Comparison of ENCODE assay signal across 23 cellular contexts in genomic region chr14:59292028-59292427, GRCh38.
DNase-seq lines count a peak whose midpoint lies in the region; FAIRE-seq and TF ChIP-seq lines count a peak whose summit lies in the region.
"Had no signal": no experiment of that assay in that cellular context is flagged by ENCODE, and none has a peak within 500 bp of the region (broad histone marks: within the 10 kb centered on the region; RNA-seq: fewer than 3 reads in every experiment).

No MANE protein-coding gene starts in this region.

- H3K9me3 ChIP-seq in ascending aorta, result no peaks in the 10 kb centered on the region
- no peaks in the 10 kb centered on the region for H3K9me3 ChIP-seq in mesenchymal stem cell (ENCODE audit: control insufficient read depth, low read length)
- H3K9me3 ChIP-seq: MG63 had no signal

- no peak overlapping the region for H3K14ac ChIP-seq in mesenchymal stem cell (ENCODE audit: low read length in 2 of 2)

- H3K4me3 ChIP-seq in ascending aorta, result no peak overlapping the region
- H3K4me3 ChIP-seq in mesenchymal stem cell (ENCODE audit: insufficient read depth in 1 of 2, low read depth in 1 of 2, low read length in 2 of 2), result no peak overlapping the region
- H3K4me3 ChIP-seq: MG63 had no signal

- no peak overlapping the region for H4K91ac ChIP-seq in mesenchymal stem cell (ENCODE audit: low read length)

- DNase-seq in DMS53 (lab: John Stamatoyannopoulos, UW), result peak; percentile 12
- no peak for DNase-seq in DMS53 treated with DMSO at 0.1 percent for 48 hours (lab: John Stamatoyannopoulos, UW; ENCODE audit: unreplicated experiment)
- no peak for DNase-seq in ascending aorta (ENCODE audit: low spot score in 2 of 2)
- no peak for DNase-seq in mesenchymal stem cell
- no peak for DNase-seq in urothelium cell line (ENCODE audit: low spot score)
- no peak for DNase-seq in NCI-H1092 (lab: John Stamatoyannopoulos, UW)
- DNase-seq in NOMO-1 treated with dmso at 0.1 percent for 144 hours (lab: John Stamatoyannopoulos, UW; ENCODE audit: unreplicated experiment), result no peak
- no peak for DNase-seq in C1 segment of cervical spinal cord (lab: John Stamatoyannopoulos, UW)
- DNase-seq: DMS153, HCEC 1CT, IMR-90, KG1, MG63, NCI-H1417 treated with DMSO at 0.1 percent for 48 hours, NCI-H1694 treated with DMSO at 0.1 percent for 48 hours, NCI-H2081 treated with DMSO at 0.1 percent for 48 hours, NCI-H446 treated with DMSO at 0.1 percent for 48 hours, NCI-H526 treated with DMSO at 0.1 percent for 48 hours, SHP77 treated with DMSO at 0.1 percent for 48 hours had no signal

- peak overlapping the region in 1 of 2 experiments; percentile 37 for H3K18ac ChIP-seq in mesenchymal stem cell (ENCODE audit: low read depth in 1 of 2, low read length in 2 of 2)

- WGBS in mesenchymal stem cell, result 70% methylated on average over 1 of the region's 1 CpG

- peaks cover 3% of the 10 kb centered on the region for H3K79me1 ChIP-seq in mesenchymal stem cell (replicated peaks; ENCODE audit: low read length, poor library complexity, severe bottlenecking)

- peak; percentile 32 for FAIRE-seq in urothelium cell line (lab: Jason Lieb, UNC)
- FAIRE-seq: G401.6, H1 had no signal

- no peak overlapping the region for H2BK120ac ChIP-seq in mesenchymal stem cell (ENCODE audit: low read depth, low read length)

- no peak overlapping the region for H3K4ac ChIP-seq in mesenchymal stem cell (ENCODE audit: low read depth in 1 of 2, low read length in 2 of 2)

- intact Hi-C loops in ascending aorta (cut with DNase I), result no loop called here

- TF ChIP-seq CTCF in ascending aorta (IDR thresholded peaks at IDR 0.05), result no peak

- H2BK15ac ChIP-seq in mesenchymal stem cell (ENCODE audit: low read depth, poor library complexity, severe bottlenecking), result peak overlapping the region; percentile 44

- H2AK5ac ChIP-seq in mesenchymal stem cell (ENCODE audit: low read length, severe bottlenecking), result no peak overlapping the region

- H3K36me3 ChIP-seq in ascending aorta (peaks cover 0 to 13% of the 10 kb centered on the region in 2 donors), mesenchymal stem cell (ENCODE audit: control insufficient read depth in 1 of 2, insufficient read depth in 2 of 2, low read depth in 1 of 2, low read length in 2 of 2) (peaks cover 3 to 14% of the 10 kb centered on the region in 2 experiments)
- H3K36me3 ChIP-seq: MG63 had no signal

- no peak overlapping the region for H4K8ac ChIP-seq in mesenchymal stem cell (ENCODE audit: low read length)

- no peak overlapping the region for H3K4me2 ChIP-seq in mesenchymal stem cell (ENCODE audit: low read length, poor library complexity, severe bottlenecking)

- no peak overlapping the region for H2AFZ ChIP-seq in mesenchymal stem cell (ENCODE audit: low read depth, low read length)

- H3K27ac ChIP-seq in ascending aorta (peak overlapping the region; percentile 75 to 76), mesenchymal stem cell (ENCODE audit: low read length, poor library complexity, severe bottlenecking) (no peak overlapping the region)
- H3K27ac ChIP-seq: 22Rv1, RWPE1 had no signal

- H3K27me3 ChIP-seq in ascending aorta, result no peaks in the 10 kb centered on the region
- H3K27me3 ChIP-seq in mesenchymal stem cell (ENCODE audit: control insufficient read depth in 1 of 2, insufficient read depth in 1 of 2, low read length in 2 of 2), result no peaks in the 10 kb centered on the region
- H3K27me3 ChIP-seq: MG63 had no signal

- no peak overlapping the region for H3K23ac ChIP-seq in mesenchymal stem cell (ENCODE audit: low read length in 2 of 2)

- H3K9ac ChIP-seq in mesenchymal stem cell (ENCODE audit: low read length), result no peak overlapping the region

- peaks cover 7 to 21% of the 10 kb centered on the region in 2 donors for H3K4me1 ChIP-seq in ascending aorta
- no peaks in the 10 kb centered on the region for H3K4me1 ChIP-seq in mesenchymal stem cell (ENCODE audit: control insufficient read depth, insufficient read depth, low read depth, low read length)

- no peak overlapping the region for H2BK5ac ChIP-seq in mesenchymal stem cell (ENCODE audit: low read depth, low read length, poor library complexity, severe bottlenecking)

- peak overlapping the region in 1 of 2 experiments; percentile 6 for H2BK12ac ChIP-seq in mesenchymal stem cell (ENCODE audit: low read length in 2 of 2)
